ENCODE assay signal across 8 cellular contexts in the genomic region with DNA sequence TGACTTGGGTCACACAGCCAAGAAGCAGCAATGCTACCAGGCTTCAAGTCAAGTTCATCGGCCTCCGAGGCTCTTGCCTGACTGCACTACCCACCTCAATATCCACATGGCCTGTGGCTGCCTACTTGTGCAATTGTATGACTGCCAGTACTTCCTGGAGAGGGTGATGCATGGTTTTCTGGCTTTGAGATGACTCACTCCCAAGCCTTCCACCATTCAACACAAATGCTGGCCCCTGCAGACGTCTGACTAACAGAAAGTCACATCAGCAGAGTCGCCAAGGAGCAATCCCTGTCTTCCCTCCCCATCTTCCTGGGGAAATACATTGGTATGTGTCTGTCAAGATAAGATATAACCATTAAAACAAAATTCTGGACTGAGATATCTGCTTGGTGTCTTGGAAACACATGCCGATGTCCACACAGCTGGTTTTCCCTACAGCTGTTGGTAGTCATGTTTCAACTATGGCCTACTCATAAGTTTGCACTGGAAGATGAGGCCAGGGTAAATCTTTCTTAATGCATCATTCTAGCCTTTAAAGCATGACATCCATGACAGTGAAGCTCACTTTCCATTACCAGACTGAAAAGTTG.
A peak's percentile ranks its signal among the peaks of the same experiment; 100 is the strongest.
DNase-seq lines count a peak whose midpoint lies in the region; ATAC-seq and TF ChIP-seq lines count a peak whose summit lies in the region.

No MANE protein-coding gene starts in this region.

- intact Hi-C loops in left cardiac atrium (cut with DNase I) = no loop called here
- intact Hi-C loops in esophagus muscularis mucosa (cut with DNase I) = no loop called here

- peak; percentile 61 for DNase-seq in activated naive CD4-positive, alpha-beta T cell treated with Interleukin-2 at 50 U/mL for 16 hours
- no peak for DNase-seq in activated naive CD4-positive, alpha-beta T cell (lab: John Stamatoyannopoulos, UW)
- peak; percentile 57 for DNase-seq in activated T-cell treated with anti-CD3 and anti-CD28 coated beads, Interleukin-2, amount 50 U/mL, for 24 hours
- DNase-seq in left cardiac atrium (peak; percentile 81), type B pancreatic cell (ENCODE audit: extremely low spot score, unreplicated experiment) (no peak), NCI-H2029 (lab: John Stamatoyannopoulos, UW) (no peak), esophagus muscularis mucosa (ENCODE audit: extremely low spot score) (no peak)
- DNase-seq in stimulated activated CD8-positive, alpha-beta memory T cell treated with anti-CD3 and anti-CD28 coated beads, Interleukin-15, amount 100 ng/mL, for 1 hour (ENCODE audit: low read depth) = peak; percentile 4

- no peak for TF ChIP-seq CTCF in type B pancreatic cell (conservative IDR thresholded peaks at IDR 0.05)
- TF ChIP-seq CTCF in esophagus muscularis mucosa (IDR thresholded peaks at IDR 0.05) = no peak

- WGBS in esophagus muscularis mucosa = 53% methylated on average over 5 of the region's 5 CpGs

- H3K27me3 ChIP-seq in esophagus muscularis mucosa = no peaks in the 10 kb centered on the region

- peak overlapping the region; percentile 91 for H3K27ac Mint-ChIP-seq in activated T-cell treated with anti-CD3 and anti-CD28 coated beads, Interleukin-2, amount 50 U/mL, for 24 hours
- H3K27ac Mint-ChIP-seq in type B pancreatic cell = no peak overlapping the region

- peak overlapping the region in 1 of 4 donors; percentile 7 for H3K27ac ChIP-seq in esophagus muscularis mucosa (replicated peaks in 1 of 4)

- H3K4me3 Mint-ChIP-seq in activated T-cell treated with anti-CD3 and anti-CD28 coated beads, Interleukin-2, amount 50 U/mL, for 24 hours = no peak overlapping the region
- H3K4me3 Mint-ChIP-seq in type B pancreatic cell = no peak overlapping the region

- no peaks in the 10 kb centered on the region for H3K27me3 Mint-ChIP-seq in activated T-cell treated with anti-CD3 and anti-CD28 coated beads, Interleukin-2, amount 50 U/mL, for 24 hours
- H3K27me3 Mint-ChIP-seq in type B pancreatic cell = no peaks in the 10 kb centered on the region

- H3K36me3 ChIP-seq in esophagus muscularis mucosa = no peaks in the 10 kb centered on the region

- no peak for TF ChIP-seq POLR2A in esophagus muscularis mucosa (IDR thresholded peaks at IDR 0.05; ENCODE audit: low read depth)

- peaks cover 34% of the 10 kb centered on the region for H3K4me1 Mint-ChIP-seq in activated T-cell treated with anti-CD3 and anti-CD28 coated beads, Interleukin-2, amount 50 U/mL, for 24 hours (ENCODE audit: low read depth)
- H3K4me1 Mint-ChIP-seq in type B pancreatic cell (ENCODE audit: unreplicated experiment) = peaks cover 26% of the 10 kb centered on the region

- peaks cover 2 to 29% (median 17%) of the 10 kb centered on the region in 4 donors for H3K4me1 ChIP-seq in esophagus muscularis mucosa

- no peaks in the 10 kb centered on the region for H3K9me3 ChIP-seq in esophagus muscularis mucosa

- TF ChIP-seq EP300 in esophagus muscularis mucosa (IDR thresholded peaks at IDR 0.05) = no peak

- no peaks in the 10 kb centered on the region for H3K36me3 Mint-ChIP-seq in activated T-cell treated with anti-CD3 and anti-CD28 coated beads, Interleukin-2, amount 50 U/mL, for 24 hours (ENCODE audit: low read depth)
- no peaks in the 10 kb centered on the region for H3K36me3 Mint-ChIP-seq in type B pancreatic cell

- H3K4me3 ChIP-seq in esophagus muscularis mucosa = no peak overlapping the region

- H3K9me3 Mint-ChIP-seq in activated T-cell treated with anti-CD3 and anti-CD28 coated beads, Interleukin-2, amount 50 U/mL, for 24 hours = peaks cover 2% of the 10 kb centered on the region
- H3K9me3 Mint-ChIP-seq in type B pancreatic cell = no peaks in the 10 kb centered on the region

- peak; percentile 64 to 93 for ATAC-seq in left cardiac atrium

Comparison
In these comparisons a context has a peak if more than half of its experiments do, and no peak if none do; other contexts are left out.
1. DNase-seq: peak in activated naive CD4-positive, alpha-beta T cell treated with Interleukin-2 at 50 U/mL for 16 hours (single experiment), activated T-cell treated with anti-CD3 and anti-CD28 coated beads, Interleukin-2, amount 50 U/mL, for 24 hours (single experiment), left cardiac atrium (single experiment) and stimulated activated CD8-positive, alpha-beta memory T cell treated with anti-CD3 and anti-CD28 coated beads, Interleukin-15, amount 100 ng/mL, for 1 hour (single experiment); none in activated naive CD4-positive, alpha-beta T cell (0 of 4), type B pancreatic cell (single experiment), NCI-H2029 (single experiment) and esophagus muscularis mucosa (single experiment).